In the genomic region with DNA sequence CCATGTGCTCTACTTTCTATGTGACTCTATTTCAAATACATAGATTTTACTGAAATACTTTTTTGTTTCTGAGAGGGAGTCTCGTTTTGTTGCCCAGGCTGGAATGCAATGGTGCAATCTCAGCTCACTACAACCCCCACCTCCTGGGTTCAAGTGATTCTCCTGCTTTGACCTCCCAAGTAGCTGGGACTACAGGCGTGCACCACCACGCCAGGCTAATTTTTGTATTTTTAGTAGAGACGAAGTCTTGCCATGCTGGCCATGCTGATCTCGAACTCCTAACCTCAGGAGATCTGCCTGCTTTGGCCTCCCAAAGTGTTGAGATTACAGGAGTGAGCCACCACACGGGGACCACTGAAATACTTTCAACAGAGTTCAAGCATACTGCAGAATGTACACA, we compare ENCODE assay signal across 13 cellular contexts. TPM values are rescaled to one million over a fixed set of nuclear protein-coding genes. Genes with fewer than 3 reads are reported as not detected.
A peak's percentile ranks its signal among the peaks of the same experiment; 100 is the strongest.
DNase-seq lines count a peak whose midpoint lies in the region; ATAC-seq and TF ChIP-seq lines count a peak whose summit lies in the region.
"Had no signal": no experiment of that assay in that cellular context is flagged by ENCODE, and none has a peak within 500 bp of the region (broad histone marks: within the 10 kb centered on the region; RNA-seq: fewer than 3 reads in every experiment).

No MANE protein-coding gene starts in this region.

- no peak overlapping the region for H3K4me3 ChIP-seq in CD8-positive, alpha-beta memory T cell (ENCODE audit: low read length)
- H3K4me3 ChIP-seq in KMS-11 (IDR thresholded peaks at IDR 0.05; ENCODE audit: insufficient read depth, low read depth, low read length), result no peak overlapping the region
- H3K4me3 ChIP-seq in neural progenitor cell, result peak overlapping the region; percentile 25

- H3K27ac Mint-ChIP-seq in CD8-positive, alpha-beta memory T cell, result peak overlapping the region; percentile 27 to 98 (median 92)
- H3K27ac Mint-ChIP-seq in brain, result peak overlapping the region in 4 of 5 experiments; percentile 56 to 64 (median 58)
- H3K27ac Mint-ChIP-seq in neural progenitor cell, result no peak overlapping the region

- H3F3A ChIP-seq in neural progenitor cell (ENCODE audit: low read depth), result peaks cover 60% of the 10 kb centered on the region

- H3K4me3 Mint-ChIP-seq in CD8-positive, alpha-beta memory T cell, result peak overlapping the region; percentile 49 to 86 (median 63)
- H3K4me3 Mint-ChIP-seq in brain (peak overlapping the region; percentile 48 to 89 (median 79)), neural progenitor cell (peak overlapping the region; percentile 80)

- H3K27me3 ChIP-seq in CD8-positive, alpha-beta memory T cell (ENCODE audit: insufficient read depth, low read length, poor library complexity, severe bottlenecking), result no peaks in the 10 kb centered on the region
- H3K27me3 ChIP-seq in KMS-11 (ENCODE audit: insufficient read depth, low read depth), result no peaks in the 10 kb centered on the region
- no peaks in the 10 kb centered on the region for H3K27me3 ChIP-seq in neural progenitor cell

- H3K9me3 Mint-ChIP-seq in CD8-positive, alpha-beta memory T cell, result no peaks in the 10 kb centered on the region
- H3K9me3 Mint-ChIP-seq in brain (peaks cover 0 to 11% (median 0%) of the 10 kb centered on the region in 5 experiments), neural progenitor cell (no peaks in the 10 kb centered on the region)

- H3K9me3 ChIP-seq in CD8-positive, alpha-beta memory T cell (ENCODE audit: low read length), result no peaks in the 10 kb centered on the region
- no peaks in the 10 kb centered on the region for H3K9me3 ChIP-seq in neural progenitor cell (ENCODE audit: low read depth)

- H3K4me2 ChIP-seq in KMS-11 (peak overlapping the region; percentile 12; the same call in 1 of the 2 replicates), neural progenitor cell (peak overlapping the region; percentile 48)

- H3K36me3 Mint-ChIP-seq in CD8-positive, alpha-beta memory T cell, result peaks cover 0 to 57% (median 3%) of the 10 kb centered on the region in 3 donors
- H3K36me3 Mint-ChIP-seq in brain (peaks cover 59% of the 10 kb centered on the region), neural progenitor cell (peaks cover 31% of the 10 kb centered on the region)

- no peak overlapping the region for H3K9ac ChIP-seq in KMS-11
- H3K9ac ChIP-seq in neural progenitor cell, result no peak overlapping the region
- H3K9ac ChIP-seq: parathyroid adenoma had no signal

- H3K27me3 Mint-ChIP-seq in CD8-positive, alpha-beta memory T cell, result peaks cover 0 to 5% of the 10 kb centered on the region in 2 donors
- peaks cover 19% of the 10 kb centered on the region for H3K27me3 Mint-ChIP-seq in brain
- H3K27me3 Mint-ChIP-seq in neural progenitor cell (ENCODE audit: insufficient read depth, low read depth), result peaks cover 9% of the 10 kb centered on the region

- ATAC-seq in HG02885 (IDR thresholded peaks at IDR 0.05; ENCODE audit: poor library complexity, unreplicated experiment), result no peak

- 0 out of 2 replicates have a peak, but pooled peaks cover 8% of the 10 kb centered on the region for H4K20me1 ChIP-seq in KMS-11 (ENCODE audit: insufficient read depth)
- H4K20me1 ChIP-seq in neural progenitor cell (ENCODE audit: low read depth), result peaks cover 69% of the 10 kb centered on the region

- peaks cover 49 to 61% (median 53%) of the 10 kb centered on the region in 3 donors for H3K4me1 Mint-ChIP-seq in CD8-positive, alpha-beta memory T cell
- H3K4me1 Mint-ChIP-seq in brain (peaks cover 55% of the 10 kb centered on the region), neural progenitor cell (peaks cover 31% of the 10 kb centered on the region)

- POLR2A ChIA-PET in CD8-positive, alpha-beta memory T cell (lab: Charles Lee), result interaction anchor here (1.4 kb wide), 1 partner anchor 10 kb away, joined by 3 read pairs; the partner anchor contains the start of gene WDR37

- H2AFZ ChIP-seq in KMS-11 (ENCODE audit: low read depth) (no peak overlapping the region), neural progenitor cell (replicated peaks) (no peak overlapping the region)
- H2AFZ ChIP-seq: parathyroid adenoma had no signal

- CTCF ChIA-PET in CD8-positive, alpha-beta memory T cell (lab: Charles Lee), result interaction anchor here (1.0 kb wide), 1 partner anchor 12 kb away, joined by 3 read pairs; no protein-coding TSS in a partner anchor

- TF ChIP-seq CTCF in KMS-11 (conservative IDR thresholded peaks at IDR 0.05; ENCODE audit: low read depth, low read length) (no peak), brain (conservative IDR thresholded peaks at IDR 0.05) (no peak), neural progenitor cell (IDR thresholded peaks at IDR 0.05) (no peak)

- H3K4me1 ChIP-seq in CD8-positive, alpha-beta memory T cell (ENCODE audit: insufficient read depth, low read length), result peaks cover 53% of the 10 kb centered on the region
- peaks cover 10% of the 10 kb centered on the region for H3K4me1 ChIP-seq in KMS-11 (ENCODE audit: low read depth, poor library complexity, severe bottlenecking)
- H3K4me1 ChIP-seq in neural progenitor cell, result peaks cover 4% of the 10 kb centered on the region

- H3K36me3 ChIP-seq in CD8-positive, alpha-beta memory T cell (ENCODE audit: insufficient read depth, low read length), result peaks cover 11% of the 10 kb centered on the region
- H3K36me3 ChIP-seq in KMS-11 (ENCODE audit: insufficient read depth) (peaks cover 27% of the 10 kb centered on the region; the same call in 1 of the 2 replicates), neural progenitor cell (peaks cover 26% of the 10 kb centered on the region)

- no peak for DNase-seq in CD8-positive, alpha-beta memory T cell
- DNase-seq in neural progenitor cell (ENCODE audit: low spot score), result no peak
- DNase-seq in NCI-H2196 (lab: John Stamatoyannopoulos, UW; ENCODE audit: unreplicated experiment), result no peak
- no peak for DNase-seq in amygdala (lab: John Stamatoyannopoulos, UW)
- no peak for DNase-seq in NCI-H69 (lab: John Stamatoyannopoulos, UW)
- DNase-seq: activated CD8-positive, alpha-beta memory T cell treated with anti-CD3 and anti-CD28 coated beads, Interleukin-2, amount 50 U/mL, for 48 hours; HCEC 1CT; NCI-H1930; SHP77 had no signal

- no peak overlapping the region for H3K27ac ChIP-seq in CD8-positive, alpha-beta memory T cell (ENCODE audit: low read depth, low read length)
- no peak overlapping the region for H3K27ac ChIP-seq in KMS-11
- H3K27ac ChIP-seq in neural progenitor cell, result no peak overlapping the region
- H3K27ac ChIP-seq: parathyroid adenoma had no signal

- peaks cover 45% of the 10 kb centered on the region for H3K79me2 ChIP-seq in KMS-11 (ENCODE audit: insufficient read depth, low read depth)
- H3K79me2 ChIP-seq in neural progenitor cell (ENCODE audit: low read depth), result peaks cover 67% of the 10 kb centered on the region

RNA-seq across cellular contexts. Expression of gene IDI1, which starts 3.5 kb away (rescaled TPM):
- 10 to 100 TPM; 47.4 to 50.1 TPM for total RNA-seq in CD8-positive, alpha-beta memory T cell
- polyA plus RNA-seq in CD8-positive, alpha-beta memory T cell, result 53.1 TPM
- 34.8 TPM for polyA plus RNA-seq in brain (ENCODE audit: insufficient read depth, low read depth, low replicate concordance)
- 117 and 168 TPM in 2 replicates for total RNA-seq in neural progenitor cell (ENCODE audit: low replicate concordance)

RNA-seq across cellular contexts. Expression of gene WDR37, which starts 10.8 kb away (rescaled TPM):
- 10 to 100 TPM; 14.5 to 15.8 TPM for total RNA-seq in CD8-positive, alpha-beta memory T cell
- 21.7 TPM for polyA plus RNA-seq in CD8-positive, alpha-beta memory T cell
- polyA plus RNA-seq in brain (ENCODE audit: insufficient read depth, low read depth, low replicate concordance), result 7.2 TPM
- total RNA-seq in neural progenitor cell (ENCODE audit: low replicate concordance), result 11.6 and 14.7 TPM in 2 replicates

RNA-seq across cellular contexts. Expression of gene IDI2, which starts 19.8 kb away (rescaled TPM):
- total RNA-seq in CD8-positive, alpha-beta memory T cell, result not detected
- polyA plus RNA-seq in CD8-positive, alpha-beta memory T cell, result not detected
- not detected for polyA plus RNA-seq in brain (ENCODE audit: insufficient read depth, low read depth, low replicate concordance)
- not detected in 2 replicates for total RNA-seq in neural progenitor cell (ENCODE audit: low replicate concordance)

RNA-seq across cellular contexts. Expression of gene GTPBP4, which starts 57.2 kb away (rescaled TPM):
- total RNA-seq in CD8-positive, alpha-beta memory T cell, result 100 to 1,000 TPM; 147 to 156 TPM
- 21.9 TPM for polyA plus RNA-seq in CD8-positive, alpha-beta memory T cell
- polyA plus RNA-seq in brain (ENCODE audit: insufficient read depth, low read depth, low replicate concordance), result 24.9 TPM
- total RNA-seq in neural progenitor cell (ENCODE audit: low replicate concordance), result 32.4 and 53.4 TPM in 2 replicates
